ENCODE assay signal across 9 cellular contexts in genomic region chr7:57363321-57363720, GRCh38.
"Had no signal": no experiment of that assay in that cellular context is flagged by ENCODE, and none has a peak within 500 bp of the region (broad histone marks: within the 10 kb centered on the region; RNA-seq: fewer than 3 reads in every experiment).

No MANE protein-coding gene starts in this region.

- ATAC-seq: GM23338, HCT116 had no signal

- DNase-seq: GM23248, GOT3, H7, H9, HCEC 1CT, HFFc6 had no signal

- H3K9ac ChIP-seq: GM23248 had no signal

- H3K27ac ChIP-seq: GM23248 had no signal

- H3K4me2 ChIP-seq: GM23338 had no signal

- H3K36me3 ChIP-seq: HAP-1 had no signal

- H3K4me3 ChIP-seq: GM23248, GM23338, HAP-1 had no signal

- H3K4me1 ChIP-seq: HAP-1 had no signal

- H2AFZ ChIP-seq: GM23248, GM23338 had no signal
